In the genomic region with DNA sequence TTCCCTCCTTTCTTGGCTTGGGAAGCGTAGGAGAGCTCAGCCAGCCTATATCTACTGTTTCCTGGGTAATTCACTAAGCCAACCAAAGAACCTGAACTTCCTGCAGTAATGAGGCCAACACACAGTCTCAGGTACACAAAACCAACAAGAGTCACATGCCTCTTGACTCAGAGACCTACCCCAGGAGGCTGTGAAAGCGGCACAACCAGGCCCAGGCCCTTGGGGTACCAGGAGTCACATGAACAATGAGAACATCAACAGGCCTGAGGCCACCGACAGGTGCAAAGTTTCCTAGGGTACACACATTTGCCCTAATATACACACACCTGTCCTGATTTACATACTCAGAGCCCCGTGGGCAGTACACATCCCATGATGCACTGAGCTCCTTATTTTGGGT, we compare ENCODE assay signal across 11 cellular contexts. TPM values are rescaled to one million over a fixed set of nuclear protein-coding genes. Genes with fewer than 3 reads are reported as not detected.
DNase-seq lines count a peak whose midpoint lies in the region; ATAC-seq and TF ChIP-seq lines count a peak whose summit lies in the region.
"Had no signal": no experiment of that assay in that cellular context is flagged by ENCODE, and none has a peak within 500 bp of the region (broad histone marks: within the 10 kb centered on the region; RNA-seq: fewer than 3 reads in every experiment).

No MANE protein-coding gene starts in this region.

- no peak overlapping the region for H3K27ac Mint-ChIP-seq in MCF 10A (ENCODE audit: low read depth, unreplicated experiment)

- no peaks in the 10 kb centered on the region for H3K27me3 ChIP-seq in breast epithelium
- no peaks in the 10 kb centered on the region for H3K27me3 ChIP-seq in suprapubic skin
- no peaks in the 10 kb centered on the region for H3K27me3 ChIP-seq in heart right ventricle
- no peaks in the 10 kb centered on the region for H3K27me3 ChIP-seq in BE2C

- CTCF ChIA-PET in MCF 10A (lab: Yijun Ruan, JAX) = interaction anchor here (0.6 to 11.7 kb wide), 7 partner anchors 11 to 1628 kb away, joined by 3 to 129 read pairs (median 4); no protein-coding TSS in a partner anchor

- POLR2A ChIA-PET in MCF 10A (lab: Yijun Ruan, JAX) = interaction anchor here (0.9 to 1.0 kb wide), 2 partner anchors 11 to 12 kb away, joined by 3 to 6 read pairs; partner anchors contain the start of gene HILPDA

- H3K36me3 ChIP-seq in breast epithelium = no peaks in the 10 kb centered on the region
- H3K36me3 ChIP-seq in suprapubic skin = no peaks in the 10 kb centered on the region
- H3K36me3 ChIP-seq in heart right ventricle = no peaks in the 10 kb centered on the region
- H3K36me3 ChIP-seq in BE2C = no peaks in the 10 kb centered on the region

- DNase-seq in breast epithelium (ENCODE audit: low spot score in 2 of 2) (peak; percentile 26 to 67), MCF 10A (ENCODE audit: unreplicated experiment) (no peak), NCI-H69 (lab: John Stamatoyannopoulos, UW) (peak; percentile 93), epithelial cell of prostate (ENCODE audit: low read depth, low spot score) (no peak), suprapubic skin (ENCODE audit: low spot score in 2 of 2) (no peak), heart right ventricle (no peak), BE2C (no peak), NCI-H524 treated with DMSO at 0.1 percent for 48 hours (lab: John Stamatoyannopoulos, UW) (no peak)
- DNase-seq: activated naive CD4-positive, alpha-beta T cell treated with anti-CD3 and anti-CD28 coated beads, Interleukin-2, amount 50 U/mL, for 16 hours; NCI-H1694 treated with DMSO at 0.1 percent for 48 hours had no signal

- H3K4me1 Mint-ChIP-seq in MCF 10A (ENCODE audit: insufficient read depth, unreplicated experiment) = no peaks in the 10 kb centered on the region

- H3K4me1 ChIP-seq in breast epithelium = no peaks in the 10 kb centered on the region
- H3K4me1 ChIP-seq in suprapubic skin = peaks cover 7% of the 10 kb centered on the region
- H3K4me1 ChIP-seq in heart right ventricle = peaks cover 0 to 12% (median 0%) of the 10 kb centered on the region in 9 donors
- peaks cover 17% of the 10 kb centered on the region for H3K4me1 ChIP-seq in BE2C

- WGBS in suprapubic skin = 53% methylated on average over 4 of the region's 4 CpGs
- WGBS in heart right ventricle, 2 donors = 77 to 80% methylated on average over 4 of the region's 4 CpGs

- no peak for TF ChIP-seq EP300 in suprapubic skin (IDR thresholded peaks at IDR 0.05)

- no peak for ATAC-seq in heart right ventricle

- H3K4me3 ChIP-seq in breast epithelium (no peak overlapping the region), suprapubic skin (no peak overlapping the region), heart right ventricle (no peak overlapping the region), BE2C (ENCODE audit: low read depth, low read length) (no peak overlapping the region)

- TF ChIP-seq CTCF in breast epithelium (IDR thresholded peaks at IDR 0.05) (no peak), MCF 10A (IDR thresholded peaks at IDR 0.05; ENCODE audit: unreplicated experiment) (no peak), suprapubic skin (IDR thresholded peaks at IDR 0.05) (no peak), heart right ventricle (IDR thresholded peaks at IDR 0.05) (no peak), BE2C (IDR thresholded peaks at IDR 0.05; ENCODE audit: low read depth, low read length) (no peak)

- no peak for TF ChIP-seq POLR2A in breast epithelium (IDR thresholded peaks at IDR 0.05)
- TF ChIP-seq POLR2A in suprapubic skin (IDR thresholded peaks at IDR 0.05) = no peak

- no peaks in the 10 kb centered on the region for H3K27me3 Mint-ChIP-seq in MCF 10A (ENCODE audit: insufficient read depth, unreplicated experiment)

- H3K27ac ChIP-seq in breast epithelium (peak overlapping the region; percentile 52 to 70), epithelial cell of prostate (peak overlapping the region; percentile 37), suprapubic skin (peak overlapping the region; percentile 26), heart right ventricle (no peak overlapping the region)
- H3K27ac ChIP-seq: RWPE1 had no signal

- no peaks in the 10 kb centered on the region for H3K9me3 Mint-ChIP-seq in MCF 10A (ENCODE audit: unreplicated experiment)

- H3K9me3 ChIP-seq in breast epithelium = no peaks in the 10 kb centered on the region
- no peaks in the 10 kb centered on the region for H3K9me3 ChIP-seq in suprapubic skin
- H3K9me3 ChIP-seq in heart right ventricle = no peaks in the 10 kb centered on the region
- H3K9me3 ChIP-seq in BE2C = no peaks in the 10 kb centered on the region

- H3K4me3 Mint-ChIP-seq in MCF 10A (ENCODE audit: unreplicated experiment) = no peak overlapping the region

- no peaks in the 10 kb centered on the region for H3K36me3 Mint-ChIP-seq in MCF 10A (ENCODE audit: insufficient read depth, unreplicated experiment)

- intact Hi-C loops in breast epithelium (cut with DNase I; ENCODE audit: low total_unique reads) (no loop called here), MCF 10A (cut with micrococcal nuclease) (no loop called here), heart right ventricle (cut with DNase I) (no loop called here)

- BruUV-seq in MCF 10A (replicated peaks; lab: Mats Ljungman, UMichigan) = no TSS peak

RNA-seq across cellular contexts. Expression of gene HILPDA, which starts 11.4 kb away (rescaled TPM):
- 10 to 100 TPM; 25.3 to 34.4 (median 27.7) TPM for total RNA-seq in breast epithelium
- 6.2 and 8.3 TPM in 2 replicates for total RNA-seq in MCF 10A (2022)
- total RNA-seq in suprapubic skin = 10 to 100 TPM; 16.0 to 35.8 (median 32.8) TPM
- total RNA-seq in heart right ventricle = 10 to 100 TPM in 3 of 10 donors, 1 to 10 TPM in 7; 4.5 to 65.0 (median 6.7) TPM
- 1 to 10 TPM; 5.6 to 8.3 TPM for polyA plus RNA-seq in heart right ventricle
- 13.2 TPM for polyA plus RNA-seq in BE2C (2012; ENCODE audit: insufficient read depth, insufficient read length, low read depth)

RNA-seq across cellular contexts. Expression of gene METTL2B, which starts 32.3 kb away (rescaled TPM):
- total RNA-seq in breast epithelium = 10 to 100 TPM; 19.4 to 28.7 (median 23.6) TPM
- total RNA-seq in MCF 10A (2022) = 34.6 and 49.7 TPM in 2 replicates
- total RNA-seq in suprapubic skin = 10 to 100 TPM; 21.2 to 26.4 (median 22.7) TPM
- total RNA-seq in heart right ventricle = 10 to 100 TPM; 17.1 to 24.2 (median 19.4) TPM
- polyA plus RNA-seq in heart right ventricle = 10 to 100 TPM; 10.0 to 10.5 TPM
- polyA plus RNA-seq in BE2C (2012; ENCODE audit: insufficient read depth, insufficient read length, low read depth) = 25.2 TPM

RNA-seq across cellular contexts. Expression of gene IMPDH1, which starts 34.5 kb away (rescaled TPM):
- total RNA-seq in breast epithelium = 10 to 100 TPM; 31.8 to 68.8 (median 58.2) TPM
- total RNA-seq in MCF 10A (2022) = 66.4 and 74.0 TPM in 2 replicates
- 10 to 100 TPM; 43.1 to 68.5 (median 47.4) TPM for total RNA-seq in suprapubic skin
- 10 to 100 TPM in 9 of 10 donors, 1 to 10 TPM in 1; 9.3 to 32.8 (median 13.6) TPM for total RNA-seq in heart right ventricle
- 10 to 100 TPM; 22.7 to 23.0 TPM for polyA plus RNA-seq in heart right ventricle
- polyA plus RNA-seq in BE2C (2012; ENCODE audit: insufficient read depth, insufficient read length, low read depth) = 265 TPM

Comparison
In these comparisons a context has a peak if more than half of its experiments do, and no peak if none do; other contexts are left out.
1. DNase-seq: peak in breast epithelium (2 of 2) and NCI-H69 (single experiment); none in MCF 10A (single experiment), epithelial cell of prostate (single experiment), suprapubic skin (0 of 2), heart right ventricle (0 of 2), BE2C (single experiment) and NCI-H524 treated with DMSO at 0.1 percent for 48 hours (single experiment).
2. H3K27ac ChIP-seq: peak in breast epithelium (2 of 2), epithelial cell of prostate (single experiment) and suprapubic skin (single experiment); none in heart right ventricle (0 of 10).